Comparison of ENCODE assay signal across 18 cellular contexts in the genomic region with DNA sequence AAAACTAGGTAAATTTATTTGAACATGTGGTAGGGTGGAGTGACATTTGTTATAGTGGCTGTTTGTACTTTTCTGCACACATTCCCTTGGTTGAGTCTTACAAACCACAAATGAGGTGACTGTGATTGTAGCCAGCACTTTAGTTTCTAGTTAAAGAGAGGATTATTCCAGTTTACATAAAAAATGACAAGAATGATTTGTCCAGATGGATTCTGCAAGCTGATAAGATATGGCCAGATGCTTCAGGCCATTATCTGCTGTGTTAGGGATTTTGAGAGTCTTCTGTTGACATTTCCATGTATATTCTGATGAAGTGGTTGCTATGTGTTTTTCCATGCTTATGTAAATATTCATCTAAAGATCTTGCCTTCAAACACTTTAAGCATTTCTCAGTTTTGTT. TPM values are rescaled to one million over a fixed set of nuclear protein-coding genes. Genes with fewer than 3 reads are reported as not detected.
DNase-seq lines count a peak whose midpoint lies in the region; ATAC-seq and TF ChIP-seq lines count a peak whose summit lies in the region.
"Had no signal": no experiment of that assay in that cellular context is flagged by ENCODE, and none has a peak within 500 bp of the region (broad histone marks: within the 10 kb centered on the region; RNA-seq: fewer than 3 reads in every experiment).

No MANE protein-coding gene starts in this region.

- H2AFZ ChIP-seq in neural progenitor cell (replicated peaks), result no peak overlapping the region

- DNase-seq in Caco-2, result peak; percentile 43 to 56
- peak in 1 of 2 experiments; percentile 56 for DNase-seq in SJSA1 (ENCODE audit: low read depth in 1 of 2, low spot score in 2 of 2)
- peak; percentile 15 for DNase-seq in left kidney (ENCODE audit: low read depth, low spot score)
- no peak for DNase-seq in neural progenitor cell (ENCODE audit: low spot score)
- no peak for DNase-seq in left lobe of liver (ENCODE audit: low spot score)
- no peak for DNase-seq in DMS79 treated with DMSO at 0.1 percent for 48 hours (lab: John Stamatoyannopoulos, UW)
- DNase-seq: activated CD4-positive, alpha-beta T cell treated with anti-CD3 and anti-CD28 coated beads, Interleukin-2, amount 10 ng/mL, durations not matched to agents 7 days and 5 days; body of pancreas; CD4-positive, alpha-beta memory T cell; effector CD4-positive, alpha-beta T cell; naive thymus-derived CD4-positive, alpha-beta T cell; NCI-H2081 treated with DMSO at 0.1 percent for 48 hours; Peyer's patch; T-helper 9 cell had no signal

- 0 out of 2 replicates have a peak, but pooled peaks cover 3% of the 10 kb centered on the region for H3K9me3 ChIP-seq in Caco-2
- no peaks in the 10 kb centered on the region for H3K9me3 ChIP-seq in HEK293 (ENCODE audit: control insufficient read depth, insufficient read depth, low read depth, low read length)
- H3K9me3 ChIP-seq in SJSA1 (replicated peaks), result no peaks in the 10 kb centered on the region
- no peaks in the 10 kb centered on the region for H3K9me3 ChIP-seq in neural progenitor cell (ENCODE audit: low read depth)
- H3K9me3 ChIP-seq: body of pancreas, gastroesophageal sphincter, Peyer's patch had no signal

- no peaks in the 10 kb centered on the region for H3K27me3 ChIP-seq in Caco-2 (replicated peaks; ENCODE audit: control insufficient read depth, insufficient read depth, low read length)
- H3K27me3 ChIP-seq in SJSA1 (replicated peaks), result no peaks in the 10 kb centered on the region
- no peaks in the 10 kb centered on the region for H3K27me3 ChIP-seq in neural progenitor cell
- H3K27me3 ChIP-seq: body of pancreas, gastroesophageal sphincter, Peyer's patch had no signal

- peak overlapping the region; percentile 34 for H3K27ac Mint-ChIP-seq in Caco-2 (ENCODE audit: unreplicated experiment)
- H3K27ac Mint-ChIP-seq in neural progenitor cell, result no peak overlapping the region
- H3K27ac Mint-ChIP-seq: activated CD4-positive, alpha-beta T cell treated with anti-CD3 and anti-CD28 coated beads, Interleukin-2, amount 10 ng/mL, durations not matched to agents 7 days and 5 days; activated T-helper 2 cell treated with anti-CD3 and anti-CD28 coated beads, Interferon-gamma antibody, Interleukin-2, Interleukin-4, amounts not matched to agents 10 μg/mL and 5 μg/mL and 100 μg/mL, durations not matched to agents 14 hours and 24 hours and 36 hours; CD4-positive, alpha-beta memory T cell; naive thymus-derived CD4-positive, alpha-beta T cell had no signal

- no peak overlapping the region for H3K9ac ChIP-seq in neural progenitor cell

- no peaks in the 10 kb centered on the region for H3K36me3 Mint-ChIP-seq in Caco-2 (ENCODE audit: insufficient read depth, unreplicated experiment)
- no peaks in the 10 kb centered on the region for H3K36me3 Mint-ChIP-seq in neural progenitor cell
- H3K36me3 Mint-ChIP-seq: CD4-positive, alpha-beta memory T cell; naive thymus-derived CD4-positive, alpha-beta T cell had no signal

- H3K27me3 Mint-ChIP-seq in Caco-2 (ENCODE audit: insufficient read depth, unreplicated experiment) (no peaks in the 10 kb centered on the region), neural progenitor cell (ENCODE audit: insufficient read depth, low read depth) (no peaks in the 10 kb centered on the region)

- H3K4me3 Mint-ChIP-seq in Caco-2 (ENCODE audit: unreplicated experiment) (no peak overlapping the region), neural progenitor cell (no peak overlapping the region)
- H3K4me3 Mint-ChIP-seq: activated CD4-positive, alpha-beta T cell treated with anti-CD3 and anti-CD28 coated beads, Interleukin-2, amount 10 ng/mL, durations not matched to agents 7 days and 5 days; CD4-positive, alpha-beta memory T cell; naive thymus-derived CD4-positive, alpha-beta T cell had no signal

- POLR2A ChIA-PET in Caco-2 (lab: Charles Lee), result no interaction called here
- POLR2A ChIA-PET in HEK293 (lab: Yijun Ruan, JAX), result interaction anchor here (0.9 to 2.3 kb wide), 3 partner anchors 31 to 70 kb away, joined by 3 to 7 read pairs (median 3); partner anchors contain the start of gene PDE5A

- H3K9me3 Mint-ChIP-seq in Caco-2 (ENCODE audit: unreplicated experiment), result no peaks in the 10 kb centered on the region
- no peaks in the 10 kb centered on the region for H3K9me3 Mint-ChIP-seq in neural progenitor cell
- H3K9me3 Mint-ChIP-seq: activated CD4-positive, alpha-beta T cell treated with anti-CD3 and anti-CD28 coated beads, Interleukin-2, amount 10 ng/mL, durations not matched to agents 7 days and 5 days; activated T-helper 2 cell treated with anti-CD3 and anti-CD28 coated beads, Interferon-gamma antibody, Interleukin-2, Interleukin-4, amounts not matched to agents 10 μg/mL and 5 μg/mL and 100 μg/mL, durations not matched to agents 14 hours and 24 hours and 36 hours; naive thymus-derived CD4-positive, alpha-beta T cell had no signal

- H3K27ac ChIP-seq in HEK293 (ENCODE audit: extremely low read depth, low read depth, low read length), result no peak overlapping the region
- peak overlapping the region; percentile 50; the same call in 1 of the 2 replicates for H3K27ac ChIP-seq in SJSA1
- H3K27ac ChIP-seq in neural progenitor cell, result no peak overlapping the region
- H3K27ac ChIP-seq: body of pancreas, gastroesophageal sphincter, Peyer's patch had no signal

- H3K4me1 Mint-ChIP-seq in Caco-2 (ENCODE audit: low read depth, unreplicated experiment) (peaks cover 8% of the 10 kb centered on the region), neural progenitor cell (no peaks in the 10 kb centered on the region)
- H3K4me1 Mint-ChIP-seq: CD4-positive, alpha-beta memory T cell had no signal

- CTCF ChIA-PET in Caco-2 (lab: Charles Lee) (interaction anchor here (1.8 kb wide), 1 partner anchor 31 kb away, joined by 7 read pairs; the partner anchor contains the start of gene PDE5A), HEK293 (lab: Yijun Ruan, JAX) (interaction anchor here (0.9 to 1.2 kb wide), 2 partner anchors 10 to 23 kb away, joined by 3 to 4 read pairs; no protein-coding TSS in a partner anchor)

- H4K20me1 ChIP-seq in neural progenitor cell (ENCODE audit: low read depth), result no peaks in the 10 kb centered on the region

- ATAC-seq in GM19452 (IDR thresholded peaks at IDR 0.05; ENCODE audit: unreplicated experiment), result no peak
- no peak for ATAC-seq in left lobe of liver
- ATAC-seq: body of pancreas; gastroesophageal sphincter; naive thymus-derived CD4-positive, alpha-beta T cell had no signal

- no peaks in the 10 kb centered on the region for H3K79me2 ChIP-seq in neural progenitor cell (ENCODE audit: low read depth)

- no peaks in the 10 kb centered on the region for H3K36me3 ChIP-seq in Caco-2 (ENCODE audit: control insufficient read depth, insufficient read depth, low read length)
- H3K36me3 ChIP-seq in HEK293 (ENCODE audit: control insufficient read depth in 2 of 2, insufficient read depth in 1 of 2, low read length in 2 of 2), result no peaks in the 10 kb centered on the region
- no peaks in the 10 kb centered on the region for H3K36me3 ChIP-seq in SJSA1
- no peaks in the 10 kb centered on the region for H3K36me3 ChIP-seq in neural progenitor cell
- H3K36me3 ChIP-seq: gastroesophageal sphincter, Peyer's patch had no signal

- no peaks in the 10 kb centered on the region for H3F3A ChIP-seq in neural progenitor cell (ENCODE audit: low read depth)

- H3K4me1 ChIP-seq in Caco-2, result peaks cover 44% of the 10 kb centered on the region
- H3K4me1 ChIP-seq in HEK293 (ENCODE audit: control insufficient read depth, insufficient read depth, low read length), result peaks cover 8% of the 10 kb centered on the region
- H3K4me1 ChIP-seq in SJSA1 (replicated peaks), result peaks cover 37% of the 10 kb centered on the region
- H3K4me1 ChIP-seq in neural progenitor cell, result no peaks in the 10 kb centered on the region
- H3K4me1 ChIP-seq: body of pancreas, Peyer's patch had no signal

- no TSS peak for BruUV-seq in Caco-2 (replicated peaks; lab: Mats Ljungman, UMichigan)

- H3K4me3 ChIP-seq in Caco-2 (ENCODE audit: low read depth, low read length) (no peak overlapping the region), HEK293 (ENCODE audit: low read depth, low read length) (no peak overlapping the region), SJSA1 (no peak overlapping the region), neural progenitor cell (no peak overlapping the region)
- H3K4me3 ChIP-seq: body of pancreas, gastroesophageal sphincter, Peyer's patch had no signal

- H3K4me2 ChIP-seq in neural progenitor cell, result no peak overlapping the region

- intact Hi-C loops in Caco-2 (cut with micrococcal nuclease; ENCODE audit: unreplicated experiment), result loop anchor here (1.0 kb wide), 2 partner anchors 11 to 31 kb away; partner anchors contain the start of gene PDE5A

- TF ChIP-seq CTCF in Caco-2 (IDR thresholded peaks at IDR 0.05; ENCODE audit: insufficient read depth in 1 of 2, low read depth in 1 of 2, low read length in 1 of 2, severe bottlenecking in 1 of 2, unreplicated experiment in 1 of 2) (no peak), HEK293 (tag by site-specific recombination; IDR thresholded peaks at IDR 0.05) (no peak), neural progenitor cell (IDR thresholded peaks at IDR 0.05) (no peak)

TF ChIP-seq in HEK293, 187 proteins besides CTCF, POLR2A, EP300 and RAD21 (continues in another document):
- TF ChIP-seq ZNF544 (tag by site-specific recombination; IDR thresholded peaks at IDR 0.05) (no peak), ZEB2 (tag by site-specific recombination; IDR thresholded peaks at IDR 0.05) (peak; percentile 54; the same call in 1 of the 2 replicates), ZNF354C (tag by site-specific recombination; IDR thresholded peaks at IDR 0.05; ENCODE audit: borderline replicate concordance, low read depth) (no peak), ZXDB (tag by site-specific recombination; IDR thresholded peaks at IDR 0.05) (peak; percentile 55), HOXD13 (CRISPR knock-in tag; IDR thresholded peaks at IDR 0.05; ENCODE audit: borderline replicate concordance) (no peak), KLF9 (tag by site-specific recombination; IDR thresholded peaks at IDR 0.05; ENCODE audit: low read depth) (no peak), GLIS2 (tag by site-specific recombination; IDR thresholded peaks at IDR 0.05) (no peak), SP3 (tag by site-specific recombination; IDR thresholded peaks at IDR 0.05) (no peak; the same call in 1 of the 2 replicates), ZNF704 (tag by site-specific recombination; IDR thresholded peaks at IDR 0.05) (no peak), ZNF223 (tag by site-specific recombination; IDR thresholded peaks at IDR 0.05) (no peak)

RNA-seq across cellular contexts. Expression of gene PDE5A, which starts 31.0 kb away (rescaled TPM):
- total RNA-seq in Caco-2 (2022) (7.9 and 10.8 TPM in 2 replicates), neural progenitor cell (ENCODE audit: low replicate concordance) (20.4 and 32.4 TPM in 2 replicates), left lobe of liver (0.53 TPM)
- 45.0 and 68.1 TPM in 2 replicates for total RNA-seq in SJSA1 (2014; rRNA removed; shearing (Covaris generic))

Comparison
In these comparisons a context has a peak if more than half of its experiments do, and no peak if none do; other contexts are left out.
1. DNase-seq: peak in Caco-2 (2 of 2) and left kidney (single experiment); none in neural progenitor cell (single experiment), left lobe of liver (single experiment) and DMS79 treated with DMSO at 0.1 percent for 48 hours (single experiment).